14 cellular contexts compared by ENCODE assay signal in genomic region chr14:34064349-34064748, GRCh38.
DNase-seq lines count a peak whose midpoint lies in the region; ATAC-seq, FAIRE-seq and TF ChIP-seq lines count a peak whose summit lies in the region.
"Had no signal": no experiment of that assay in that cellular context is flagged by ENCODE, and none has a peak within 500 bp of the region (broad histone marks: within the 10 kb centered on the region; RNA-seq: fewer than 3 reads in every experiment).

No MANE protein-coding gene starts in this region.

- H3K36me3 ChIP-seq in mammary epithelial cell (ENCODE audit: insufficient read depth, low read length): no peaks in the 10 kb centered on the region
- H3K36me3 ChIP-seq in gastrocnemius medialis: no peaks in the 10 kb centered on the region
- H3K36me3 ChIP-seq in BE2C: no peaks in the 10 kb centered on the region
- H3K36me3 ChIP-seq in pancreas: no peaks in the 10 kb centered on the region
- H3K36me3 ChIP-seq: neutrophil had no signal

- H4K20me1 ChIP-seq in mammary epithelial cell (ENCODE audit: insufficient read depth, low read length): no peaks in the 10 kb centered on the region

- no peak overlapping the region for H3K4me2 ChIP-seq in mammary epithelial cell (ENCODE audit: insufficient read depth, low read depth, low read length)

- H3K79me2 ChIP-seq in mammary epithelial cell (ENCODE audit: insufficient read depth, low read length): no peaks in the 10 kb centered on the region

- no TSS peak for BruUV-seq in mammary epithelial cell (replicated peaks; lab: Mats Ljungman, UMichigan)

- no peak overlapping the region for H3K27ac ChIP-seq in mammary epithelial cell (ENCODE audit: insufficient read depth, low read depth, low read length)
- peak overlapping the region; percentile 65 to 84 (median 78) for H3K27ac ChIP-seq in gastrocnemius medialis
- H3K27ac ChIP-seq in pancreas: no peak overlapping the region
- H3K27ac ChIP-seq: neutrophil had no signal

- TF ChIP-seq POLR2A in gastrocnemius medialis (IDR thresholded peaks at IDR 0.05): no peak

- FAIRE-seq in pancreas (lab: Jason Lieb, UNC): no peak
- FAIRE-seq: endothelial cell of umbilical vein had no signal

- no peak overlapping the region for H3K4me3 ChIP-seq in mammary epithelial cell (replicated peaks in 1 of 3; ENCODE audit: insufficient read depth in 1 of 3, low read depth in 2 of 3, low read length in 3 of 3)
- peak overlapping the region in 1 of 4 donors; percentile 31 for H3K4me3 ChIP-seq in gastrocnemius medialis
- no peak overlapping the region for H3K4me3 ChIP-seq in BE2C (ENCODE audit: low read depth, low read length)
- no peak overlapping the region for H3K4me3 ChIP-seq in pancreas

- dilution Hi-C loops in mammary epithelial cell (cut with HindIII; ENCODE audit: low sequenced_read_pairs): no loop called here

- DNase-seq in GM04503 (ENCODE audit: low read depth): peak; percentile 36
- peak; percentile 40 for DNase-seq in mammary epithelial cell
- DNase-seq in cardiac septum (ENCODE audit: low spot score): peak; percentile 81
- peak; percentile 59 to 82 for DNase-seq in gastrocnemius medialis
- no peak for DNase-seq in stimulated activated CD8-positive, alpha-beta memory T cell treated with anti-CD3 and anti-CD28 coated beads, Interleukin-4, amount 100 ng/mL, for 48 hours
- no peak for DNase-seq in BE2C
- DNase-seq in pancreas: no peak
- DNase-seq: DMS 273 treated with DMSO at 0.1 percent for 48 hours, NCI-H2171 treated with DMSO at 0.1 percent for 48 hours had no signal

- ATAC-seq in gastrocnemius medialis (peak; percentile 34 to 40), pancreas (no peak), GM18873 (IDR thresholded peaks at IDR 0.05; ENCODE audit: low FRiP score, unreplicated experiment) (no peak)
- ATAC-seq: HCT116, SK-N-SH treated with all-trans-retinoic acid at 6 μM for 48 hours had no signal

- H3K27me3 ChIP-seq in mammary epithelial cell (ENCODE audit: insufficient read depth, low read length): no peaks in the 10 kb centered on the region
- no peaks in the 10 kb centered on the region for H3K27me3 ChIP-seq in gastrocnemius medialis
- H3K27me3 ChIP-seq in BE2C: no peaks in the 10 kb centered on the region
- H3K27me3 ChIP-seq in pancreas: no peaks in the 10 kb centered on the region

- in situ Hi-C loops in mammary epithelial cell (cut with MboI; ENCODE audit: low sequenced_read_pairs in 2 of 2) (no loop called here), gastrocnemius medialis (cut with MboI; ENCODE audit: low sequenced_read_pairs in 4 of 4) (no loop called here)

- H3K9ac ChIP-seq in mammary epithelial cell (ENCODE audit: insufficient read depth, low read length): no peak overlapping the region

- CTCF ChIA-PET in mammary epithelial cell (lab: Charles Lee; ENCODE audit: low non-redundant PET): no interaction called here

- intact Hi-C loops in mammary epithelial cell (cut with micrococcal nuclease) (no loop called here), cardiac septum (cut with DNase I) (loop anchor here (5.0 kb wide), 2 partner anchors 112 to 163 kb away; partner anchors contain the start of gene EGLN3), gastrocnemius medialis (cut with DNase I; ENCODE audit: low total_unique reads) (loop anchor here (5.0 to 10.0 kb wide), 2 partner anchors 127 to 400 kb away; partner anchors contain the start of gene SPTSSA), pancreas (cut with DNase I) (no loop called here)

- H3K9me3 ChIP-seq in mammary epithelial cell (replicated peaks; ENCODE audit: insufficient read depth, low read length): no peaks in the 10 kb centered on the region
- no peaks in the 10 kb centered on the region for H3K9me3 ChIP-seq in gastrocnemius medialis
- no peaks in the 10 kb centered on the region for H3K9me3 ChIP-seq in BE2C
- H3K9me3 ChIP-seq in pancreas: no peaks in the 10 kb centered on the region
- H3K9me3 ChIP-seq: neutrophil had no signal

- no peak overlapping the region for H2AFZ ChIP-seq in mammary epithelial cell (ENCODE audit: low read depth, low read length)

- peaks cover 22% of the 10 kb centered on the region for H3K4me1 ChIP-seq in mammary epithelial cell (ENCODE audit: insufficient read depth, low read length)
- H3K4me1 ChIP-seq in gastrocnemius medialis: peaks cover 23 to 39% of the 10 kb centered on the region in 2 donors
- H3K4me1 ChIP-seq in BE2C: no peaks in the 10 kb centered on the region
- H3K4me1 ChIP-seq in pancreas: peaks cover 0 to 4% (median 0%) of the 10 kb centered on the region in 3 donors

- TF ChIP-seq CTCF in mammary epithelial cell (conservative IDR thresholded peaks at IDR 0.05 in 1 of 2, IDR thresholded peaks at IDR 0.05 in 1 of 2; ENCODE audit: extremely low read depth in 1 of 2, insufficient read depth in 1 of 2, low read depth in 1 of 2, low read length in 2 of 2) (peak in 1 of 2 donors; percentile 34), gastrocnemius medialis (IDR thresholded peaks at IDR 0.05 in 4 of 5, conservative IDR thresholded peaks at IDR 0.05 in 1 of 5) (no peak), BE2C (IDR thresholded peaks at IDR 0.05; ENCODE audit: low read depth, low read length) (no peak), pancreas (IDR thresholded peaks at IDR 0.05) (no peak)

- WGBS in mammary epithelial cell (ENCODE audit: low coverage, missing lambda C conversion rate): 47% methylated on average over 4 of the region's 4 CpGs
- WGBS in pancreas, 2 donors: 53 to 58% methylated on average over 4 of the region's 4 CpGs

Comparison
In these comparisons a context has a peak if more than half of its experiments do, and no peak if none do; other contexts are left out.
1. DNase-seq: peak in GM04503 (single experiment), mammary epithelial cell (single experiment), cardiac septum (single experiment) and gastrocnemius medialis (2 of 2); none in stimulated activated CD8-positive, alpha-beta memory T cell treated with anti-CD3 and anti-CD28 coated beads, Interleukin-4, amount 100 ng/mL, for 48 hours (single experiment), BE2C (single experiment) and pancreas (0 of 6).
2. H3K27ac ChIP-seq: peak in gastrocnemius medialis (4 of 4); none in mammary epithelial cell (single experiment) and pancreas (0 of 4).
3. ATAC-seq: peak in gastrocnemius medialis (2 of 2); none in pancreas (0 of 4) and GM18873 (single experiment).
4. intact Hi-C loops: an anchor here in cardiac septum (5.0 kb wide) and gastrocnemius medialis (5.0 to 10.0 kb wide); none called in mammary epithelial cell and pancreas.